Comparison of ENCODE assay signal across 15 cellular contexts in genomic region chr11:44980533-44981427, GRCh38. TPM values are rescaled to one million over a fixed set of nuclear protein-coding genes. Genes with fewer than 3 reads are reported as not detected.
A peak's percentile ranks its signal among the peaks of the same experiment; 100 is the strongest.
DNase-seq lines count a peak whose midpoint lies in the region; ATAC-seq and TF ChIP-seq lines count a peak whose summit lies in the region.
"Had no signal": no experiment of that assay in that cellular context is flagged by ENCODE, and none has a peak within 500 bp of the region (broad histone marks: within the 10 kb centered on the region; RNA-seq: fewer than 3 reads in every experiment).

No MANE protein-coding gene starts in this region.

- H3K4me1 ChIP-seq in RWPE2 (ENCODE audit: insufficient read depth, poor library complexity, severe bottlenecking) (peaks cover 29% of the 10 kb centered on the region), iPS-20b (ENCODE audit: insufficient read depth, low read length) (peaks cover 20% of the 10 kb centered on the region), parathyroid adenoma (no peaks in the 10 kb centered on the region), A673 (ENCODE audit: insufficient read depth, low read length, poor library complexity, severe bottlenecking) (peaks cover 15% of the 10 kb centered on the region)

- no peak overlapping the region for H3K4me3 Mint-ChIP-seq in CD14-positive monocyte
- H3K4me3 Mint-ChIP-seq: activated CD4-positive, alpha-beta memory T cell treated with anti-CD3 and anti-CD28 coated beads, Interleukin-2, amount 10 ng/mL, durations not matched to agents 7 days and 5 days had no signal

- intact Hi-C loops in CD14-positive monocyte (cut with micrococcal nuclease) (no loop called here), A673 (cut with micrococcal nuclease; ENCODE audit: unreplicated experiment) (no loop called here)

- H3K9ac ChIP-seq in iPS-20b (ENCODE audit: low read depth, low read length) (peak overlapping the region; percentile 52; the same call in 1 of the 2 replicates), parathyroid adenoma (no peak overlapping the region)

- no TSS peak for BruUV-seq in A673 (replicated peaks; lab: Mats Ljungman, UMichigan)

- no peak overlapping the region for H3K27ac Mint-ChIP-seq in CD14-positive monocyte
- H3K27ac Mint-ChIP-seq: activated CD4-positive, alpha-beta memory T cell treated with anti-CD3 and anti-CD28 coated beads, Interleukin-2, amount 10 ng/mL, durations not matched to agents 7 days and 5 days had no signal

- ATAC-seq in RWPE2 (ENCODE audit: low read depth): no peak
- no peak for ATAC-seq in GM21786 (IDR thresholded peaks at IDR 0.05; ENCODE audit: unreplicated experiment)
- ATAC-seq in HG02852 (IDR thresholded peaks at IDR 0.05; ENCODE audit: unreplicated experiment): no peak
- ATAC-seq: K562 had no signal

- no peaks in the 10 kb centered on the region for H3K36me3 Mint-ChIP-seq in CD14-positive monocyte

- CTCF ChIA-PET in A673 (lab: Charles Lee): no interaction called here

- POLR2A ChIA-PET in A673 (lab: Charles Lee; ENCODE audit: low non-redundant PET): no interaction called here

- TF ChIP-seq CTCF in CD14-positive monocyte (IDR thresholded peaks at IDR 0.05) (no peak), RWPE2 (IDR thresholded peaks at IDR 0.05; ENCODE audit: poor library complexity, severe bottlenecking) (no peak), parathyroid adenoma (IDR thresholded peaks at IDR 0.05) (no peak), A673 (conservative IDR thresholded peaks at IDR 0.05; ENCODE audit: low read depth, low read length) (no peak)

- H3K79me2 ChIP-seq in parathyroid adenoma: no peaks in the 10 kb centered on the region

- no peaks in the 10 kb centered on the region for H3K9me3 ChIP-seq in RWPE2 (ENCODE audit: severe bottlenecking)
- H3K9me3 ChIP-seq in iPS-20b (ENCODE audit: insufficient read depth, low read depth, low read length): no peaks in the 10 kb centered on the region
- no peaks in the 10 kb centered on the region for H3K9me3 ChIP-seq in parathyroid adenoma (ENCODE audit: control insufficient read depth, low read length)
- H3K9me3 ChIP-seq in A673 (ENCODE audit: low read depth, low read length, poor library complexity, severe bottlenecking): no peaks in the 10 kb centered on the region
- H3K9me3 ChIP-seq: gastroesophageal sphincter had no signal

- H3K9me3 Mint-ChIP-seq in CD14-positive monocyte: peaks cover 0 to 1% (median 0%) of the 10 kb centered on the region in 7 donors
- H3K9me3 Mint-ChIP-seq: activated CD4-positive, alpha-beta memory T cell treated with anti-CD3 and anti-CD28 coated beads, Interleukin-2, amount 10 ng/mL, durations not matched to agents 7 days and 5 days had no signal

- no peak overlapping the region for H2AFZ ChIP-seq in parathyroid adenoma

- H3K27me3 ChIP-seq in RWPE2 (ENCODE audit: insufficient read depth, poor library complexity, severe bottlenecking): no peaks in the 10 kb centered on the region
- no peaks in the 10 kb centered on the region for H3K27me3 ChIP-seq in iPS-20b (ENCODE audit: insufficient read depth, low read length)
- no peaks in the 10 kb centered on the region for H3K27me3 ChIP-seq in parathyroid adenoma (ENCODE audit: control insufficient read depth, insufficient read depth, low read length)
- no peaks in the 10 kb centered on the region for H3K27me3 ChIP-seq in A673 (replicated peaks; ENCODE audit: insufficient read depth, low read depth, low read length, poor library complexity)

- H3K4me1 Mint-ChIP-seq in CD14-positive monocyte: peaks cover 6% of the 10 kb centered on the region

- H3K4me3 ChIP-seq in RWPE2 (ENCODE audit: severe bottlenecking) (no peak overlapping the region), iPS-20b (ENCODE audit: low read length) (no peak overlapping the region), parathyroid adenoma (ENCODE audit: low read depth, low read length) (no peak overlapping the region), A673 (ENCODE audit: low read depth, low read length, poor library complexity, severe bottlenecking) (no peak overlapping the region)
- H3K4me3 ChIP-seq: gastroesophageal sphincter, K562 had no signal

- H3K27me3 Mint-ChIP-seq in CD14-positive monocyte (ENCODE audit: low read depth in 3 of 3): peaks cover 0 to 4% (median 3%) of the 10 kb centered on the region in 3 donors

- no peaks in the 10 kb centered on the region for H3K36me3 ChIP-seq in RWPE2 (ENCODE audit: low read depth)
- H3K36me3 ChIP-seq in iPS-20b (ENCODE audit: insufficient read depth, low read depth, low read length): no peaks in the 10 kb centered on the region
- no peaks in the 10 kb centered on the region for H3K36me3 ChIP-seq in parathyroid adenoma (ENCODE audit: control insufficient read depth, insufficient read depth, low read length)
- no peaks in the 10 kb centered on the region for H3K36me3 ChIP-seq in A673 (ENCODE audit: insufficient read depth, low read length, poor library complexity, severe bottlenecking)
- H3K36me3 ChIP-seq: gastroesophageal sphincter, WERI-Rb-1 had no signal

- no peak overlapping the region for H3K4me2 ChIP-seq in parathyroid adenoma (ENCODE audit: low read length)

- peak; percentile 7 for DNase-seq in CD14-positive monocyte (ENCODE audit: low spot score)
- DNase-seq in RWPE2 (ENCODE audit: low spot score): no peak
- no peak for DNase-seq in DMS153 (lab: John Stamatoyannopoulos, UW)
- DNase-seq in A673 (ENCODE audit: low spot score): no peak
- DNase-seq: activated CD4-positive, alpha-beta memory T cell treated with anti-CD3 and anti-CD28 coated beads, Interleukin-2, amount 10 ng/mL, durations not matched to agents 7 days and 5 days; cerebellar nuclear complex; DND-41; stimulated activated CD4-positive, alpha-beta T cell treated with anti-CD3 and anti-CD28 coated beads, Interleukin-4, amount 100 ng/mL, for 4 hours; WERI-Rb-1 had no signal

- H3K27ac ChIP-seq in RWPE2 (ENCODE audit: poor library complexity, severe bottlenecking) (peak overlapping the region; percentile 84), iPS-20b (ENCODE audit: low read length) (no peak overlapping the region), parathyroid adenoma (peak overlapping the region; percentile 29), A673 (ENCODE audit: low read depth, low read length, poor library complexity, severe bottlenecking) (no peak overlapping the region)
- H3K27ac ChIP-seq: gastroesophageal sphincter, WERI-Rb-1 had no signal

RNA-seq across cellular contexts. Expression of gene TP53I11, which starts 30.1 kb away (rescaled TPM):
- polyA plus RNA-seq in CD14-positive monocyte: 10 to 100 TPM; 11.3 to 13.2 TPM
- total RNA-seq in A673 (2021): 52.0 and 80.9 TPM in 2 replicates

Comparison
In these comparisons a context has a peak if more than half of its experiments do, and no peak if none do; other contexts are left out.
1. H3K27ac ChIP-seq: peak in RWPE2 (single experiment) and parathyroid adenoma (single experiment); none in iPS-20b (single experiment) and A673 (single experiment).